8 cellular contexts compared by ENCODE assay signal in genomic region chr3:9793161-9793781, GRCh38. TPM values are rescaled to one million over a fixed set of nuclear protein-coding genes. Genes with fewer than 3 reads are reported as not detected.
DNase-seq lines count a peak whose midpoint lies in the region; ATAC-seq, FAIRE-seq and TF ChIP-seq lines count a peak whose summit lies in the region.

No MANE protein-coding gene starts in this region.

- FAIRE-seq in RCC 7860 (lab: Jason Lieb, UNC), result no peak

- POLR2A ChIA-PET in AG04450 (lab: Yijun Ruan, JAX), result interaction anchor here (0.6 to 1.8 kb wide), 14 partner anchors 12 to 153 kb away, joined by 3 to 18 read pairs (median 4); partner anchors contain the start of genes BRPF1, CAMK1, CRELD1 and IL17RC

- ATAC-seq in GM19397 (IDR thresholded peaks at IDR 0.05; ENCODE audit: unreplicated experiment) (peak; percentile 3), left lobe of liver (peak; percentile 2), GM19035 (IDR thresholded peaks at IDR 0.05; ENCODE audit: unreplicated experiment) (no peak), GM21367 (IDR thresholded peaks at IDR 0.05; ENCODE audit: unreplicated experiment) (no peak)

- TF ChIP-seq CTCF in AG04450 (IDR thresholded peaks at IDR 0.05; ENCODE audit: low read depth, low read length), result no peak
- peak; percentile 5 for TF ChIP-seq CTCF in cardiac fibroblast (IDR thresholded peaks at IDR 0.05; ENCODE audit: low read depth, low read length)
- no peak for TF ChIP-seq CTCF in suprapubic skin (IDR thresholded peaks at IDR 0.05)

- 3% methylated on average over 14 of the region's 23 CpGs for WGBS in suprapubic skin

- H3K9me3 ChIP-seq in AG04450 (ENCODE audit: control insufficient read depth, insufficient read depth, low read length), result peaks cover 2% of the 10 kb centered on the region; the same call in 1 of the 2 replicates
- H3K9me3 ChIP-seq in suprapubic skin, result no peaks in the 10 kb centered on the region

- peaks cover 30% of the 10 kb centered on the region for H3K36me3 ChIP-seq in suprapubic skin

- peak overlapping the region; percentile 93 for H3K27ac ChIP-seq in AG04450 (ENCODE audit: low read depth, low read length)
- H3K27ac ChIP-seq in suprapubic skin, result peak overlapping the region; percentile 93

- no peak for DNase-seq in AG04450 (ENCODE audit: low read depth, low spot score)
- DNase-seq in RCC 7860 (ENCODE audit: low spot score), result peak; percentile 26
- peak; percentile 56 to 59 for DNase-seq in cardiac fibroblast (ENCODE audit: low read depth in 2 of 2)
- DNase-seq in left lobe of liver (ENCODE audit: low spot score), result no peak
- DNase-seq in suprapubic skin (ENCODE audit: low spot score in 2 of 2), result no peak

- CTCF ChIA-PET in AG04450 (lab: Charles Lee), result interaction anchor here (0.6 to 1.1 kb wide), 4 partner anchors 7 to 189 kb away, joined by 3 to 8 read pairs (median 4); no protein-coding TSS in a partner anchor

- H3K4me3 ChIP-seq in AG04450 (ENCODE audit: low read depth, low read length) (peak overlapping the region; percentile 99), cardiac fibroblast (replicated peaks in 1 of 2; ENCODE audit: low read depth in 2 of 2, low read length in 2 of 2) (peak overlapping the region; percentile 75 to 96), suprapubic skin (peak overlapping the region; percentile 85)

- peaks cover 28% of the 10 kb centered on the region for H3K4me1 ChIP-seq in suprapubic skin

- TF ChIP-seq POLR2A in suprapubic skin (IDR thresholded peaks at IDR 0.05), result no peak

- H3K27me3 ChIP-seq in AG04450 (ENCODE audit: control insufficient read depth, insufficient read depth, low read length), result no peaks in the 10 kb centered on the region
- no peaks in the 10 kb centered on the region for H3K27me3 ChIP-seq in suprapubic skin

- TF ChIP-seq EP300 in suprapubic skin (IDR thresholded peaks at IDR 0.05), result no peak

RNA-seq across cellular contexts. Expression of gene ARPC4, which starts 0.4 kb away (rescaled TPM):
- 199 and 200 TPM in 2 replicates for polyA plus RNA-seq in AG04450 (2011; rRNA removed)
- polyA minus RNA-seq in AG04450 (2011; rRNA and poly(A)+ RNA removed), result 181 and 208 TPM in 2 replicates
- total RNA-seq in left lobe of liver (42.1 TPM), suprapubic skin (100 to 1,000 TPM; 107 to 132 (median 124) TPM)

RNA-seq across cellular contexts. Expression of gene TADA3, which starts 1.0 kb away (rescaled TPM):
- polyA plus RNA-seq in AG04450 (2011; rRNA removed), result 61.8 and 83.7 TPM in 2 replicates
- polyA minus RNA-seq in AG04450 (2011; rRNA and poly(A)+ RNA removed), result 59.2 and 73.6 TPM in 2 replicates
- total RNA-seq in left lobe of liver (25.8 TPM), suprapubic skin (10 to 100 TPM; 27.6 to 45.0 (median 38.8) TPM)

RNA-seq across cellular contexts. Expression of gene TTLL3, which starts 16.8 kb away (rescaled TPM):
- polyA plus RNA-seq in AG04450 (2011; rRNA removed), result 17.8 and 22.4 TPM in 2 replicates
- polyA minus RNA-seq in AG04450 (2011; rRNA and poly(A)+ RNA removed), result 15.5 and 22.4 TPM in 2 replicates
- total RNA-seq in left lobe of liver, result 7.1 TPM
- total RNA-seq in suprapubic skin, result 100 to 1,000 TPM in 2 of 4 donors, 10 to 100 TPM in 2; 42.4 to 286 (median 83.3) TPM

RNA-seq across cellular contexts. Expression of gene CAMK1, which starts 23.5 kb away (rescaled TPM):
- 26.8 and 28.7 TPM in 2 replicates for polyA plus RNA-seq in AG04450 (2011; rRNA removed)
- polyA minus RNA-seq in AG04450 (2011; rRNA and poly(A)+ RNA removed), result 14.6 and 17.7 TPM in 2 replicates
- total RNA-seq in left lobe of liver, result 24.6 TPM
- 10 to 100 TPM in 1 of 4 donors, 1 to 10 TPM in 3; 3.3 to 13.0 (median 5.2) TPM for total RNA-seq in suprapubic skin

RNA-seq across cellular contexts. Expression of gene OGG1, which starts 43.5 kb away (rescaled TPM):
- polyA plus RNA-seq in AG04450 (2011; rRNA removed), result 23.5 and 26.5 TPM in 2 replicates
- 37.5 and 56.8 TPM in 2 replicates for polyA minus RNA-seq in AG04450 (2011; rRNA and poly(A)+ RNA removed)
- total RNA-seq in left lobe of liver, result 16.0 TPM
- 10 to 100 TPM; 15.7 to 29.6 (median 25.5) TPM for total RNA-seq in suprapubic skin

Comparison
In these comparisons a context has a peak if more than half of its experiments do, and no peak if none do; other contexts are left out.
1. DNase-seq: peak in RCC 7860 (single experiment) and cardiac fibroblast (2 of 2); none in AG04450 (single experiment), left lobe of liver (single experiment) and suprapubic skin (0 of 2).
2. ATAC-seq: peak in GM19397 (single experiment) and left lobe of liver (single experiment); none in GM19035 (single experiment) and GM21367 (single experiment).
3. Peak in every context shown above with its lines, with median percentiles within 50 percentile points of each other: H3K4me3 ChIP-seq.